14 cellular contexts compared by ENCODE assay signal in the genomic region with DNA sequence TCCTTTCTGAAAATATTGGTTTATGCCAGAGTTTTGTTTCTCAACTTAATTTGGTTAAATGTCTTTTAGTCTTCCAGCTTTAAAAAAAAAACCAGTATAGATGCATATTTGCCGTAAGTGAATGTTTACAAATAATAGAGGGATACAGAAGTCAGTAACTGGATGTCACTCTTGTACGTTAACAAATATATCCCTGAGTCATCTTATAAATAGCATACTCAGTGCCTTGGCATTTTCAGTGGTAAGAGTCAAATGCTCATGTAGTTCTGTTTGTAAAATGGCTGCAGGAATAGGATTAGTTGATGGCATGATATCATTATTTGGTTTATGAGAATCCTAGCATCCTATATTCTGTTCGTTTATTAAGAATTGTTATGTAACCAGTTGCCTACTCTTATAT. TPM values are rescaled to one million over a fixed set of nuclear protein-coding genes. Genes with fewer than 3 reads are reported as not detected.
DNase-seq lines count a peak whose midpoint lies in the region; ATAC-seq and TF ChIP-seq lines count a peak whose summit lies in the region.
"Had no signal": no experiment of that assay in that cellular context is flagged by ENCODE, and none has a peak within 500 bp of the region (broad histone marks: within the 10 kb centered on the region; RNA-seq: fewer than 3 reads in every experiment).

No MANE protein-coding gene starts in this region.

- H3K27ac Mint-ChIP-seq in HFFc6, result peak overlapping the region; percentile 77
- H3K27ac Mint-ChIP-seq: activated CD8-positive, alpha-beta T cell treated with anti-CD3 and anti-CD28 coated beads for 36 hours; activated naive CD4-positive, alpha-beta T cell treated with anti-CD3 and anti-CD28 coated beads for 36 hours; T-helper 1 cell treated with Interleukin-12 subunit alpha and Interleukin-12 subunit beta and Interleukin-4 antibody, amounts not matched to agents 30 μg/mL and 1 μg/mL, for 36 hours had no signal

- H3K9me3 Mint-ChIP-seq in HFFc6, result no peaks in the 10 kb centered on the region
- H3K9me3 Mint-ChIP-seq: activated CD8-positive, alpha-beta T cell treated with anti-CD3 and anti-CD28 coated beads for 36 hours; activated naive CD4-positive, alpha-beta T cell treated with anti-CD3 and anti-CD28 coated beads for 36 hours; T-helper 1 cell treated with Interleukin-12 subunit alpha and Interleukin-12 subunit beta and Interleukin-4 antibody, amounts not matched to agents 30 μg/mL and 1 μg/mL, for 36 hours had no signal

- in situ Hi-C loops in astrocyte of the spinal cord (cut with HindIII; ENCODE audit: low sequenced_read_pairs), result no loop called here

- H3K4me3 Mint-ChIP-seq in HFFc6, result peak overlapping the region; percentile 59
- H3K4me3 Mint-ChIP-seq: activated CD8-positive, alpha-beta T cell treated with anti-CD3 and anti-CD28 coated beads for 36 hours; activated naive CD4-positive, alpha-beta T cell treated with anti-CD3 and anti-CD28 coated beads for 36 hours; T-helper 1 cell treated with Interleukin-12 subunit alpha and Interleukin-12 subunit beta and Interleukin-4 antibody, amounts not matched to agents 30 μg/mL and 1 μg/mL, for 36 hours had no signal

- peaks cover 45% of the 10 kb centered on the region for H3K4me1 Mint-ChIP-seq in HFFc6 (ENCODE audit: low read depth)

- peaks cover 12% of the 10 kb centered on the region for H3K36me3 Mint-ChIP-seq in HFFc6 (ENCODE audit: low read depth)

- TF ChIP-seq CTCF in HFFc6 (IDR thresholded peaks at IDR 0.05) (no peak), astrocyte of the spinal cord (IDR thresholded peaks at IDR 0.05; ENCODE audit: low read depth, low read length) (no peak)

- H3K4me3 ChIP-seq in astrocyte of the spinal cord (ENCODE audit: low read depth, low read length), result no peak overlapping the region
- H3K4me3 ChIP-seq: thyroid gland had no signal

- H3K27me3 Mint-ChIP-seq in HFFc6 (ENCODE audit: insufficient read depth), result no peaks in the 10 kb centered on the region; the same call in 1 of the 2 replicates
- H3K27me3 Mint-ChIP-seq: activated CD8-positive, alpha-beta T cell treated with anti-CD3 and anti-CD28 coated beads for 36 hours had no signal

- intact Hi-C loops in left ventricle myocardium superior (cut with micrococcal nuclease), result loop anchor here (10.0 kb wide), 1 partner anchor 68 kb away; no protein-coding TSS in a partner anchor

- DNase-seq in A172 (ENCODE audit: low spot score) (peak; percentile 55), HFFc6 (peak; percentile 88), astrocyte of the spinal cord (ENCODE audit: low read depth, low spot score) (peak; percentile 76), left ventricle myocardium superior (no peak), NCI-H2107 (lab: John Stamatoyannopoulos, UW) (no peak)
- DNase-seq in activated CD4-positive, alpha-beta T cell treated with anti-CD3 and anti-CD28 coated beads for 4 hours, result no peak
- DNase-seq: activated CD8-positive, alpha-beta T cell treated with anti-CD3 and anti-CD28 coated beads for 36 hours; activated naive CD4-positive, alpha-beta T cell treated with anti-CD3 and anti-CD28 coated beads for 36 hours; midbrain; NCI-H1417; thyroid gland had no signal

- ATAC-seq in left ventricle myocardium superior (peak; percentile 65), HG03378 (IDR thresholded peaks at IDR 0.05; ENCODE audit: unreplicated experiment) (no peak), HG03108 (IDR thresholded peaks at IDR 0.05; ENCODE audit: unreplicated experiment) (no peak)
- ATAC-seq: activated CD8-positive, alpha-beta T cell treated with anti-CD3 and anti-CD28 coated beads for 36 hours had no signal

RNA-seq across cellular contexts. Expression of a gene that starts 55.4 kb away (rescaled TPM):
- 6.9 and 15.8 TPM in 2 replicates for total RNA-seq in A172 (2014; rRNA removed; shearing (Covaris generic))
- total RNA-seq in HFFc6 (2021; fragmentation: NEBNext Ultra II Directional; extraction: Animal tissue kit (Norgen Biotek cat#: 25700)), result 10 to 100 TPM; 25.7 to 30.2 (median 27.6) TPM
- 20.5 TPM for total RNA-seq in left ventricle myocardium superior

Comparison
In these comparisons a context has a peak if more than half of its experiments do, and no peak if none do; other contexts are left out.
1. DNase-seq: peak in A172 (single experiment), HFFc6 (single experiment) and astrocyte of the spinal cord (single experiment); none in left ventricle myocardium superior (single experiment), NCI-H2107 (single experiment) and activated CD4-positive, alpha-beta T cell treated with anti-CD3 and anti-CD28 coated beads for 4 hours (0 of 2).